In genomic region chr1:50999375-50999774, GRCh38 we compare ENCODE assay signal across 1 cellular context. TPM values are rescaled to one million over a fixed set of nuclear protein-coding genes. Genes with fewer than 3 reads are reported as not detected.
"Had no signal": no experiment of that assay in that cellular context is flagged by ENCODE, and none has a peak within 500 bp of the region (broad histone marks: within the 10 kb centered on the region; RNA-seq: fewer than 3 reads in every experiment).

No MANE protein-coding gene starts in this region.

RNA-seq across cellular contexts. Expression of gene CDKN2C, which starts 29.3 kb away (rescaled TPM):
- total RNA-seq: WTC11 had no signal
